Comparison of ENCODE assay signal across 25 cellular contexts in the genomic region with DNA sequence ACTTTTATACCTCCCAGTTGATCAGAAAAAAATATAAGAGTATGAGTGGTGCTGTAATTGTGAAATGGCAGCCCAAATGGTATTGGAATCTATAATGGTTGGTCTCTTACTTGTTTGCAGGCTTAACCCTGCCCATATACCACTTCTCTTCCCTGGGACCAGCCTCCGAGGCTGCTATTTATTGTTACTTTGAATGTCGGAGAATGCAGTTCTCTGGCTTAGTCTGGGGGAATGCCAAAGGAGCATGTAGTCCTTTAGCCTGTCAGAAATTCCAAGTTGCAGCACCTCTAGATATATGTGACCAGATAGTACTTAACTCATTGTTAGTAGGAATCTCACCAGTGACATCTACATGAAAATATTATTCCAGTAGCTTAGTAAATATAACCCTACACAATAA. TPM values are rescaled to one million over a fixed set of nuclear protein-coding genes. Genes with fewer than 3 reads are reported as not detected.
DNase-seq lines count a peak whose midpoint lies in the region; ATAC-seq, FAIRE-seq and TF ChIP-seq lines count a peak whose summit lies in the region.
"Had no signal": no experiment of that assay in that cellular context is flagged by ENCODE, and none has a peak within 500 bp of the region (broad histone marks: within the 10 kb centered on the region; RNA-seq: fewer than 3 reads in every experiment).

No MANE protein-coding gene starts in this region.

- H3K9me3 ChIP-seq in A549: no peaks in the 10 kb centered on the region
- no peaks in the 10 kb centered on the region for H3K9me3 ChIP-seq in HUES64 (ENCODE audit: insufficient read depth, low read depth, low read length)
- H3K9me3 ChIP-seq: lower lobe of right lung had no signal

- H3K4me3 ChIP-seq in A549: no peak overlapping the region
- H3K4me3 ChIP-seq in HUES64 (ENCODE audit: low read length): no peak overlapping the region
- H3K4me3 ChIP-seq in dorsolateral prefrontal cortex: peak overlapping the region in 3 of 59 donors; percentile 4 to 33 (median 22)
- H3K4me3 ChIP-seq: lower lobe of right lung had no signal

- no peaks in the 10 kb centered on the region for H3K36me3 ChIP-seq in HUES64 (ENCODE audit: insufficient read depth, low read length)
- H3K36me3 ChIP-seq: lower lobe of right lung had no signal

- H3K4me1 ChIP-seq in A549 (peaks cover 52% of the 10 kb centered on the region), HUES64 (ENCODE audit: insufficient read depth, low read length) (peaks cover 90% of the 10 kb centered on the region)

- TF ChIP-seq POLR2A in A549 (IDR thresholded peaks at IDR 0.05; ENCODE audit: low read length) (no peak), GM18505 (IDR thresholded peaks at IDR 0.05; ENCODE audit: borderline replicate concordance, extremely low read depth, insufficient read depth, insufficient read length) (no peak)

- FAIRE-seq in A549 (lab: Jason Lieb, UNC) (no peak), RCC 7860 (lab: Jason Lieb, UNC) (no peak)
- FAIRE-seq: G401.6 had no signal

- ATAC-seq in A549 (no peak), left lobe of liver (peak; percentile 15), GM18505 (IDR thresholded peaks at IDR 0.05; ENCODE audit: unreplicated experiment) (no peak)
- ATAC-seq: lower lobe of right lung had no signal

- TF ChIP-seq RAD21 in A549 (conservative IDR thresholded peaks at IDR 0.05 in 1 of 2, IDR thresholded peaks at IDR 0.05 in 1 of 2): no peak

- intact Hi-C loops in dorsolateral prefrontal cortex (cut with DNase I): no loop called here

- DNase-seq in A549 (ENCODE audit: low read depth in 1 of 2, low spot score in 1 of 2) (no peak), dorsolateral prefrontal cortex (no peak), left lobe of liver (ENCODE audit: low spot score) (no peak), T-helper 1 cell (no peak), RCC 7860 (ENCODE audit: low spot score) (no peak)
- DNase-seq in effector CD4-positive, alpha-beta T cell: no peak
- DNase-seq: activated CD4-positive, alpha-beta T cell treated with anti-CD3 and anti-CD28 coated beads for 48 hours; activated CD8-positive, alpha-beta memory T cell treated with anti-CD3 and anti-CD28 coated beads for 24 hours; activated effector memory CD4-positive, alpha-beta T cell treated with Interleukin-2 at 50 U/mL for 16 hours; activated naive CD8-positive, alpha-beta T cell treated with anti-CD3 and anti-CD28 coated beads for 36 hours; DMS53; effector memory CD4-positive, alpha-beta T cell; foreskin melanocyte; HCEC 1CT; Kasumi-1; lower lobe of right lung; NCI-H1694; NCI-H510A; nephron progenitor cell; OCI-M1; stimulated activated CD4-positive, alpha-beta T cell treated with anti-CD3 and anti-CD28 coated beads, Interleukin-2, amount 100 ng/mL, for 48 hours had no signal

- TF ChIP-seq CTCF in A549 (IDR thresholded peaks at IDR 0.05) (no peak), dorsolateral prefrontal cortex (IDR thresholded peaks at IDR 0.05 in 54 of 56, conservative IDR thresholded peaks at IDR 0.05 in 2 of 56; ENCODE audit: low read depth in 1 of 56, partially characterized antibody in 56 of 56) (no peak)

- H3K27me3 ChIP-seq in HUES64 (ENCODE audit: insufficient read depth, low read length): no peaks in the 10 kb centered on the region
- no peaks in the 10 kb centered on the region for H3K27me3 ChIP-seq in dorsolateral prefrontal cortex

- POLR2A ChIA-PET in A549 (lab: Yijun Ruan, JAX): no interaction called here

- peak overlapping the region; percentile 64 for H3K4me2 ChIP-seq in A549

- H3K27ac ChIP-seq in A549 (peak overlapping the region; percentile 30 to 58; a peak in 4 of 6 replicates), HUES64 (ENCODE audit: low read depth, low read length) (peak overlapping the region; percentile 53), dorsolateral prefrontal cortex (peak overlapping the region in 57 of 59 donors; percentile 24 to 99 (median 95))
- H3K27ac ChIP-seq: lower lobe of right lung, parathyroid adenoma had no signal

- CTCF ChIA-PET in A549 (lab: Yijun Ruan, JAX): interaction anchor here (1.0 to 1.7 kb wide), 2 partner anchors 68 to 132 kb away, joined by 3 read pairs; no protein-coding TSS in a partner anchor

- WGBS in A549 (ENCODE audit: missing lambda C conversion rate): 94% methylated on average over 2 of the region's 2 CpGs
- 39% methylated on average over 2 of the region's 2 CpGs for WGBS in HUES64

- TF ChIP-seq EP300 in A549 (IDR thresholded peaks at IDR 0.05): no peak

- no peak overlapping the region for H3K9ac ChIP-seq in HUES64 (ENCODE audit: low read depth, low read length)
- H3K9ac ChIP-seq: parathyroid adenoma had no signal

TF ChIP-seq in A549, 52 proteins besides CTCF, POLR2A, EP300 and RAD21:
- TF ChIP-seq MAZ (IDR thresholded peaks at IDR 0.05; ENCODE audit: borderline replicate concordance, low read depth, low read length) (no peak), HOXA7 (CRISPR knock-in tag; IDR thresholded peaks at IDR 0.05) (no peak), TP53 (CRISPR knock-in tag; IDR thresholded peaks at IDR 0.05) (no peak), FOSL2 (IDR thresholded peaks at IDR 0.05) (no peak), FOSL2 (CRISPR knock-in tag; IDR thresholded peaks at IDR 0.05) (no peak), HOXB5 (CRISPR knock-in tag; IDR thresholded peaks at IDR 0.05) (no peak), RNF2 (IDR thresholded peaks at IDR 0.05; ENCODE audit: borderline replicate concordance, low read depth) (no peak)

RNA-seq across cellular contexts. Expression of a gene that starts 47.5 kb away (rescaled TPM):
- polyA plus RNA-seq in A549 (2011; rRNA removed) (19.6 and 38.8 TPM in 2 replicates), A549 (2017; fragmentation: RNase III; extraction: RNeasy Plus Mini Kit Qiagen cat#74134 plus additional on column Dnase treatment) (22.8 to 33.0 TPM (median 27.2 TPM) in 3 replicates)
- 4.9 and 8.1 TPM in 2 replicates for polyA plus RNA-seq in A549 (2012; cell fraction: cytosol; rRNA removed)
- polyA plus RNA-seq in A549 (2012; cell fraction: nucleus; rRNA removed): 2.3 and 3.3 TPM in 2 replicates
- 44.0 and 49.7 TPM in 2 replicates for polyA minus RNA-seq in A549 (2011; rRNA and poly(A)+ RNA removed)
- polyA plus RNA-seq in HUES64 (2013, experiment 1 of 2): 32.1 TPM
- polyA plus RNA-seq in HUES64 (2013, experiment 2 of 2): 29.0 TPM
- total RNA-seq in dorsolateral prefrontal cortex (100 to 1,000 TPM in 103 of 120 experiments, 10 to 100 TPM in 17; 60.7 to 602 (median 176) TPM), left lobe of liver (54.1 TPM)

Comparison
In these comparisons a context has a peak if more than half of its experiments do, and no peak if none do; other contexts are left out.
1. H3K27ac ChIP-seq: peak in every context shown above with its lines; median percentile 95 in dorsolateral prefrontal cortex; 53 in HUES64; 44 in A549.